ENCODE assay signal across 16 cellular contexts in the genomic region with DNA sequence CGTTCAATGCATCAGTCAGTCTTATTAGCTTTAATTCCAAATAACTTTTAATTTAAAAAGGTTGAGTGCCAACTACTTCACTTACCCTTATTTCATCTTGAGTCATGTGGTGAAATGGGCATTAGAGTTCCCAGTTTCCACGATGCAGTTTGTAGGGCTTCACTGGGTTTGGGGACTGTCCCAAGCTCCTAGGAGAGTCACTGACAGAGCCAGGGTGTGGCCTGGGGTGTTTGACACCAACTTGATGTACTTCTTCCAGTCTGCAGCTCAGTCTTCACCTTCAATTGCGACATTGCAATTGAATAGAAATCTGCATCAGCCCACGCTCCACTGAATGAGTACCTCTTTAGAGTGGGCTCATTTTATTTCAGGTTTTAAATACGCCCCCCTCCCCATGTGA.
"Had no signal": no experiment of that assay in that cellular context is flagged by ENCODE, and none has a peak within 500 bp of the region (broad histone marks: within the 10 kb centered on the region; RNA-seq: fewer than 3 reads in every experiment).

No MANE protein-coding gene starts in this region.

- H3K4me3 Mint-ChIP-seq: activated naive CD8-positive, alpha-beta T cell treated with anti-CD3 and anti-CD28 coated beads, Interleukin-2, amount 10 ng/mL, durations not matched to agents 7 days and 5 days; activated T-cell treated with anti-CD3 and anti-CD28 coated beads, Interleukin-2, amount 50 U/mL, for 4 hours; endodermal cell; naive thymus-derived CD4-positive, alpha-beta T cell had no signal

- H3K27me3 Mint-ChIP-seq: activated naive CD8-positive, alpha-beta T cell treated with anti-CD3 and anti-CD28 coated beads, Interleukin-2, amount 10 ng/mL, durations not matched to agents 7 days and 5 days; naive thymus-derived CD4-positive, alpha-beta T cell had no signal

- H3K27ac Mint-ChIP-seq: endodermal cell had no signal

- H3K9me3 Mint-ChIP-seq: activated naive CD8-positive, alpha-beta T cell treated with anti-CD3 and anti-CD28 coated beads, Interleukin-2, amount 10 ng/mL, durations not matched to agents 7 days and 5 days; activated T-cell treated with anti-CD3 and anti-CD28 coated beads, Interleukin-2, amount 50 U/mL, for 4 hours; endodermal cell; naive thymus-derived CD4-positive, alpha-beta T cell had no signal

- ATAC-seq: activated T-cell treated with anti-CD3 and anti-CD28 coated beads, Interleukin-2, amount 50 U/mL, for 4 hours; heart right ventricle; naive thymus-derived CD4-positive, alpha-beta T cell had no signal

- DNase-seq: activated CD4-positive, CD25-positive, alpha-beta regulatory T cell treated with anti-CD3 and anti-CD28 coated beads, Interleukin-2, amount 50 U/mL, for 72 hours; activated naive CD4-positive, alpha-beta T cell treated with Interleukin-2 at 50 U/mL for 16 hours; activated naive CD8-positive, alpha-beta T cell treated with anti-CD3 and anti-CD28 coated beads, Interleukin-2, amount 10 ng/mL, durations not matched to agents 7 days and 5 days; activated T-cell treated with anti-CD3 and anti-CD28 coated beads, Interleukin-2, amount 50 U/mL, for 4 hours; amniotic stem cell; brain microvascular endothelial cell; esophagus squamous epithelium; foreskin melanocyte; heart right ventricle; midbrain; naive thymus-derived CD4-positive, alpha-beta T cell; nucleus accumbens; pancreas; sigmoid colon; small intestine had no signal

- H3K36me3 Mint-ChIP-seq: activated naive CD8-positive, alpha-beta T cell treated with anti-CD3 and anti-CD28 coated beads, Interleukin-2, amount 10 ng/mL, durations not matched to agents 7 days and 5 days; naive thymus-derived CD4-positive, alpha-beta T cell had no signal
